Comparison of ENCODE assay signal across 8 cellular contexts in the genomic region with DNA sequence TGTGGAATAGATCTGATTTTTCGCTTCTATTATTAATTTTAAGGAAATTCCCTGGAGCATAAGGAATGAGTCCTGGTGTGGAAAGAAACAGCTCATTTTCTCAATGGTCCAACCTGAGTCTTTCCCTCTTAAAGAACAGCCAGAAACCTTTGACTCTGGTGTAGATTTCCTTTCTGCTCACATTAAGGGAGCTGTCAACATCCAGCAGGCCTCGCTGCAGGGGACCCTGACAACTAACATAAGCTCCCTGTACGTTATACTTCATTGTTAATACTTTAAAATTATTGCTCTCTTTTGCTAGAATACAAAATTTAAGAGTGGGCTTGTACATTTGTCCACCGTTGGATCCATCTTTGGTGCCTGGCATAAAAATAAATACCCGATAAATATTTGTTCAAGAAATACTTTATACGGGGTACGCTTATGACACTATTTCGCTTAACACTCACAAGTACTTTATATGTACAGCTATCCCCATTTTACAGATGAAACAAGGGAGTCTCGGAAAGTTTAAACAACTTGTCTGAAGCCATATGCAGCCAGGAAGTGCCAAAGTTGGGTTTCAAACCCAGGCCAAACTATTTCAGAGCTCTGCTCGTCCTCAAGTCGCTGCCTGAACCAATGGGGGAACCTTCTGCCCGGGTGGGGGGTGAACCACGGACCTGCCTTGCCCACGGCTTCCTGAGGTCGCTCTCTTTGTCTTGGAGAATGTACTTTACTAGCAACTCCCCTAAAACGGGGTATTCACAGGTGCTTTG. TPM values are rescaled to one million over a fixed set of nuclear protein-coding genes. Genes with fewer than 3 reads are reported as not detected.
A peak's percentile ranks its signal among the peaks of the same experiment; 100 is the strongest.
DNase-seq lines count a peak whose midpoint lies in the region; ATAC-seq and TF ChIP-seq lines count a peak whose summit lies in the region.

No MANE protein-coding gene starts in this region.

- H3K9me3 ChIP-seq in duodenal mucosa (ENCODE audit: control insufficient read depth in 1 of 2, low read length in 2 of 2) = no peaks in the 10 kb centered on the region
- H3K9me3 ChIP-seq in mucosa of descending colon = no peaks in the 10 kb centered on the region

- peak overlapping the region; percentile 97 for H3K4me3 Mint-ChIP-seq in activated CD4-positive, alpha-beta T cell treated with anti-CD3 and anti-CD28 coated beads for 36 hours

- intact Hi-C loops in activated CD4-positive, alpha-beta T cell treated with anti-CD3 and anti-CD28 coated beads for 36 hours (cut with DNase I, micrococcal nuclease) = loop anchor here in 1 of 2 experiments (1.0 kb wide), 2 partner anchors 48 to 172 kb away; no protein-coding TSS in a partner anchor
- intact Hi-C loops in mucosa of descending colon (cut with DNase I, micrococcal nuclease) = no loop called here

- H3K36me3 ChIP-seq in duodenal mucosa (ENCODE audit: control insufficient read depth in 1 of 2, insufficient read depth in 2 of 2, low read length in 2 of 2) (peaks cover 8 to 19% of the 10 kb centered on the region in 2 donors), mucosa of descending colon (ENCODE audit: low read depth) (no peaks in the 10 kb centered on the region), urinary bladder (ENCODE audit: insufficient read depth) (no peaks in the 10 kb centered on the region)

- DNase-seq in activated CD4-positive, alpha-beta T cell treated with anti-CD3 and anti-CD28 coated beads for 36 hours = peak; percentile 64
- DNase-seq in activated CD4-positive, alpha-beta T cell treated with anti-CD3 and anti-CD28 coated beads, Interleukin-2, amount 50 U/mL, for 1 hour = no peak
- DNase-seq in SK-MEL-5 (ENCODE audit: low read depth, low spot score) (peak; percentile 34), mucosa of descending colon (no peak)

- H3K4me1 ChIP-seq in duodenal mucosa (ENCODE audit: control insufficient read depth in 1 of 2, insufficient read depth in 2 of 2, low read length in 2 of 2) = peaks cover 23% of the 10 kb centered on the region in 2 donors
- peaks cover 10% of the 10 kb centered on the region for H3K4me1 ChIP-seq in mucosa of descending colon (ENCODE audit: low read depth)
- peaks cover 1% of the 10 kb centered on the region for H3K4me1 ChIP-seq in urinary bladder (ENCODE audit: insufficient read depth)

- peak; percentile 47 for ATAC-seq in activated CD4-positive, alpha-beta T cell treated with anti-CD3 and anti-CD28 coated beads for 36 hours
- ATAC-seq in HG02798 (IDR thresholded peaks at IDR 0.05; ENCODE audit: poor library complexity, unreplicated experiment) = peak; percentile 11
- ATAC-seq in mucosa of descending colon = peak; percentile 17
- ATAC-seq in HG02970 (IDR thresholded peaks at IDR 0.05; ENCODE audit: low FRiP score, unreplicated experiment) = no peak

- 9% methylated on average over 16 of the region's 16 CpGs for WGBS in urinary bladder

- peaks cover 30% of the 10 kb centered on the region for H3K36me3 Mint-ChIP-seq in activated CD4-positive, alpha-beta T cell treated with anti-CD3 and anti-CD28 coated beads for 36 hours (ENCODE audit: low read depth)

- in situ Hi-C loops in SK-MEL-5 (cut with HindIII; ENCODE audit: low pct_unique_long_range_greater_than_20kb, low sequenced_read_pairs) = no loop called here

- H3K27me3 ChIP-seq in duodenal mucosa (ENCODE audit: control insufficient read depth in 1 of 2, insufficient read depth in 2 of 2, low read length in 2 of 2) = no peaks in the 10 kb centered on the region

- H3K27ac ChIP-seq in duodenal mucosa (ENCODE audit: low read depth, low read length) = peak overlapping the region; percentile 99
- H3K27ac ChIP-seq in urinary bladder (ENCODE audit: low read depth) = peak overlapping the region; percentile 98

- peak overlapping the region; percentile 98 to 99 for H3K9ac ChIP-seq in duodenal mucosa (ENCODE audit: low read depth in 1 of 2, low read length in 2 of 2)

- no peaks in the 10 kb centered on the region for H3K27me3 Mint-ChIP-seq in activated CD4-positive, alpha-beta T cell treated with anti-CD3 and anti-CD28 coated beads for 36 hours

- POLR2A ChIA-PET in activated CD4-positive, alpha-beta T cell treated with anti-CD3 and anti-CD28 coated beads for 36 hours (lab: Charles Lee) = interaction anchor here (0.6 to 2.9 kb wide), 16 partner anchors 22 to 1599 kb away, joined by 3 to 22 read pairs (median 4); partner anchors contain the start of gene TOP2A

- CTCF ChIA-PET in activated CD4-positive, alpha-beta T cell treated with anti-CD3 and anti-CD28 coated beads for 36 hours (lab: Charles Lee) = interaction anchor here (0.6 to 3.6 kb wide), 15 partner anchors 12 to 227 kb away, joined by 3 to 18 read pairs (median 4); no protein-coding TSS in a partner anchor

- TF ChIP-seq CTCF in mucosa of descending colon (IDR thresholded peaks at IDR 0.05) = no peak

- peak overlapping the region; percentile 94 to 99 for H3K4me3 ChIP-seq in duodenal mucosa (ENCODE audit: low read depth in 1 of 2, low read length in 2 of 2)
- peak overlapping the region; percentile 78 for H3K4me3 ChIP-seq in mucosa of descending colon
- peak overlapping the region; percentile 87 for H3K4me3 ChIP-seq in urinary bladder (ENCODE audit: low read depth, low read length)

- H3K4me1 Mint-ChIP-seq in activated CD4-positive, alpha-beta T cell treated with anti-CD3 and anti-CD28 coated beads for 36 hours = peaks cover 46% of the 10 kb centered on the region

- H3K9me3 Mint-ChIP-seq in activated CD4-positive, alpha-beta T cell treated with anti-CD3 and anti-CD28 coated beads for 36 hours (ENCODE audit: low read depth) = no peaks in the 10 kb centered on the region

- H3K27ac Mint-ChIP-seq in activated CD4-positive, alpha-beta T cell treated with anti-CD3 and anti-CD28 coated beads for 36 hours = peak overlapping the region; percentile 99

RNA-seq across cellular contexts. Expression of gene SMARCE1, which starts 0.6 kb away (rescaled TPM):
- 100 to 1,000 TPM in 1 of 2 experiments, 10 to 100 TPM in 1; 99.7 to 122 TPM for total RNA-seq in activated CD4-positive, alpha-beta T cell treated with anti-CD3 and anti-CD28 coated beads for 36 hours
- 84.5 and 85.2 TPM in 2 replicates for total RNA-seq in SK-MEL-5 (2014; rRNA removed; shearing (Covaris generic))
- 79.2 and 92.7 TPM in 2 replicates for polyA plus RNA-seq in SK-MEL-5 (2015; cell fraction: cytosol; rRNA removed)
- 114 and 121 TPM in 2 replicates for polyA plus RNA-seq in SK-MEL-5 (2015; cell fraction: nucleus; rRNA removed)
- 10 to 100 TPM; 72.0 to 93.8 (median 87.9) TPM for total RNA-seq in mucosa of descending colon
- 126 TPM for total RNA-seq in urinary bladder
- polyA plus RNA-seq in urinary bladder = 97.6 TPM

RNA-seq across cellular contexts. Expression of gene KRT222, which starts 18.0 kb away (rescaled TPM):
- not detected for total RNA-seq in activated CD4-positive, alpha-beta T cell treated with anti-CD3 and anti-CD28 coated beads for 36 hours
- total RNA-seq in SK-MEL-5 (2014; rRNA removed; shearing (Covaris generic)) = 0.45 and 0.95 TPM in 2 replicates
- polyA plus RNA-seq in SK-MEL-5 (2015; cell fraction: cytosol; rRNA removed) = 0.57 TPM in 2 replicates
- 1.8 and 2.5 TPM in 2 replicates for polyA plus RNA-seq in SK-MEL-5 (2015; cell fraction: nucleus; rRNA removed)
- 1 to 10 TPM in 1 of 3 donors, under 1 TPM in 1, not detected in 1; 0.43 to 1.0 TPM for total RNA-seq in mucosa of descending colon
- 1.1 TPM for total RNA-seq in urinary bladder
- 0.65 TPM for polyA plus RNA-seq in urinary bladder

RNA-seq across cellular contexts. Expression of gene KRT24, which starts 56.6 kb away (rescaled TPM):
- total RNA-seq in activated CD4-positive, alpha-beta T cell treated with anti-CD3 and anti-CD28 coated beads for 36 hours = not detected
- total RNA-seq in SK-MEL-5 (2014; rRNA removed; shearing (Covaris generic)) = not detected in 2 replicates
- polyA plus RNA-seq in SK-MEL-5 (2015; cell fraction: cytosol; rRNA removed) = not detected in 2 replicates
- polyA plus RNA-seq in SK-MEL-5 (2015; cell fraction: nucleus; rRNA removed) = not detected in 2 replicates
- total RNA-seq in mucosa of descending colon (1 to 10 TPM; 2.0 to 4.2 (median 2.4) TPM), urinary bladder (0.26 TPM)
- 4.7 TPM for polyA plus RNA-seq in urinary bladder

Comparison
In these comparisons a context has a peak if more than half of its experiments do, and no peak if none do; other contexts are left out.
1. DNase-seq: peak in activated CD4-positive, alpha-beta T cell treated with anti-CD3 and anti-CD28 coated beads for 36 hours (single experiment) and SK-MEL-5 (single experiment); none in activated CD4-positive, alpha-beta T cell treated with anti-CD3 and anti-CD28 coated beads, Interleukin-2, amount 50 U/mL, for 1 hour (single experiment) and mucosa of descending colon (0 of 3).
2. Peak in every context shown above with its lines, with median percentiles within 50 percentile points of each other: H3K4me3 ChIP-seq.